In the genomic region with DNA sequence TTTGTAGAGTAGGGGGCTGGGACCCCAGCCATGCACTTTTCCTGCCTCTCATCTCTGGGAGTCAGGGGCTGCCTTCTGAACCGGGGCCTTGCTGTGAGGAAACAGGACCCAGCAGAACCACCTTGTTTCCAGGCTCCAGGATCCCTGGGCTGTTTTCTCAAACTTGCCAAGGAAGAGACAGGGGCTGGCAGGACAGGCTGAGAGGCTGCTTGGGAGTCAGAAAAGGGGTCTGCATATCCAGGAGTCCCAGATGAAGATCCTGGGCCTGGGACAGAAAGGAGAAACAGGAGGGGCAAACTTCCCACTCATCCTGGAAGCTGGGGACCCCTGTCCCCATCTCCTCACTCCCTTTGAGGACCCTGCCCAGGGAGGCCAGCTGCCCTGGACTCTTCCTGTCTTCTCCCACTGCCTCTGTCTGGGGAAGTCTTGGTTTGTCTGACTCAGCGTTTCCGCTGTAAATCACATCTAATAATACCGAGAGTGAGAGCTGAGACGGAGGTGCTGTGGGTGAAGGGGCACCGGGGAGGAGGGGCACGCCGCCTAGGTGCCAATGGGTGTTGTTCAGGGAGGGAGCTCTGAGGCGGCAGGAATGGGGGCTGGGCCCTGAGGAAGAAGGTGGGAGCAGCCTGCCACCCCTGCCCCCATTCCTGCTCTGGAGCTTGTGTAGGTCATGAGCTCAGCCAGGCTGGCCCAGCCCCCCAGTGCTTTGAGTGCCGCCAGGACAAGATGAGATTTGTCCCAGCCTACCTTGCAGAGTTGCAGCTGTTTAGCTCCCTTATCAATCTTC, we compare ENCODE assay signal across 8 cellular contexts. TPM values are rescaled to one million over a fixed set of nuclear protein-coding genes. Genes with fewer than 3 reads are reported as not detected.
DNase-seq lines count a peak whose midpoint lies in the region; ATAC-seq, FAIRE-seq and TF ChIP-seq lines count a peak whose summit lies in the region.

No MANE protein-coding gene starts in this region.

- no peaks in the 10 kb centered on the region for H3K27me3 Mint-ChIP-seq in stimulated activated naive CD8-positive, alpha-beta T cell treated with anti-CD3 and anti-CD28 coated beads, Interleukin-15, amount 100 ng/mL, for 72 hours

- no TSS peak for BruUV-seq in K562 (replicated peaks; lab: Mats Ljungman, UMichigan)

- H4K8ac ChIP-seq in mesendoderm (ENCODE audit: low read depth, low read length): no peak overlapping the region

- no peak for TF ChIP-seq RAD21 in SK-N-SH (IDR thresholded peaks at IDR 0.05; ENCODE audit: low read length)
- no peak for TF ChIP-seq RAD21 in K562 (CRISPR knock-in tag; conservative IDR thresholded peaks at IDR 0.05 in 1 of 2, IDR thresholded peaks at IDR 0.05 in 1 of 2)

- H4K5ac ChIP-seq in mesendoderm (ENCODE audit: low read length): no peak overlapping the region

- ATAC-seq in GM18858 (IDR thresholded peaks at IDR 0.05; ENCODE audit: unreplicated experiment) (peak; percentile 34), HG02973 (IDR thresholded peaks at IDR 0.05; ENCODE audit: unreplicated experiment) (peak; percentile 44), K562 (no peak)
- peak; percentile 64 for ATAC-seq in stimulated activated naive CD8-positive, alpha-beta T cell treated with anti-CD3 and anti-CD28 coated beads, Interleukin-15, amount 100 ng/mL, for 72 hours

- TF ChIP-seq CTCF in SK-N-SH (IDR thresholded peaks at IDR 0.05) (no peak), K562 (IDR thresholded peaks at IDR 0.05 in 2 of 3, conservative IDR thresholded peaks at IDR 0.05 in 1 of 3; ENCODE audit: insufficient read depth in 2 of 3, low read depth in 1 of 3, low read length in 3 of 3) (no peak), kidney (IDR thresholded peaks at IDR 0.05; ENCODE audit: borderline replicate concordance, extremely low read depth, insufficient read depth) (no peak), prostate gland (IDR thresholded peaks at IDR 0.05) (no peak)

- H3K27me3 ChIP-seq in SK-N-SH (ENCODE audit: insufficient read depth): no peaks in the 10 kb centered on the region
- no peaks in the 10 kb centered on the region for H3K27me3 ChIP-seq in K562 (ENCODE audit: control insufficient read depth in 2 of 2, insufficient read depth in 2 of 2, low read length in 2 of 2)
- H3K27me3 ChIP-seq in mesendoderm (ENCODE audit: insufficient read depth, low read length, poor library complexity): no peaks in the 10 kb centered on the region
- no peaks in the 10 kb centered on the region for H3K27me3 ChIP-seq in prostate gland (replicated peaks; ENCODE audit: insufficient read depth)

- no peaks in the 10 kb centered on the region for H3K9me3 Mint-ChIP-seq in stimulated activated naive CD8-positive, alpha-beta T cell treated with anti-CD3 and anti-CD28 coated beads, Interleukin-15, amount 100 ng/mL, for 72 hours

- POLR2A ChIA-PET in SK-N-SH (lab: Yijun Ruan, JAX): interaction anchor here (0.7 to 1.0 kb wide), 2 partner anchors 29 to 41 kb away, joined by 3 to 4 read pairs; a partner anchor contains a TSS
- POLR2A ChIA-PET in K562 (lab: Yijun Ruan, JAX): interaction anchor here (0.6 to 4.0 kb wide), 17 partner anchors 7 to 1087 kb away, joined by 3 to 43 read pairs (median 4); a partner anchor contains a TSS

- H2BK120ac ChIP-seq in mesendoderm (ENCODE audit: low read depth, low read length): peak overlapping the region; percentile 8

- H3K4me3 ChIP-seq in SK-N-SH (ENCODE audit: low read depth in 2 of 2, low read length in 1 of 2): 0 out of 4 replicates have a peak overlapping the region, but pooled peaks of 1 of the 2 experiments have one; percentile 30
- H3K4me3 ChIP-seq in K562: no peak overlapping the region
- no peak overlapping the region for H3K4me3 ChIP-seq in mesendoderm (ENCODE audit: low read length)
- no peak overlapping the region for H3K4me3 ChIP-seq in kidney (ENCODE audit: low read length in 2 of 2)
- no peak overlapping the region for H3K4me3 ChIP-seq in prostate gland

- in situ Hi-C loops in K562 (cut with MboI): loop anchor here (25.0 kb wide), 1 partner anchor 557 kb away; no protein-coding TSS in a partner anchor

- H3K36me3 ChIP-seq in SK-N-SH (replicated peaks in 1 of 2; ENCODE audit: control insufficient read depth in 1 of 2, insufficient read depth in 2 of 2, low read length in 1 of 2) (peaks cover 5 to 11% of the 10 kb centered on the region in 2 experiments), K562 (ENCODE audit: control insufficient read depth, insufficient read depth, low read length) (peaks cover 28% of the 10 kb centered on the region), mesendoderm (ENCODE audit: control insufficient read depth, insufficient read depth, low read length) (peaks cover 6% of the 10 kb centered on the region), kidney (ENCODE audit: control insufficient read depth in 1 of 2, insufficient read depth in 2 of 2, low read length in 2 of 2) (peaks cover 7 to 9% of the 10 kb centered on the region in 2 donors), prostate gland (peaks cover 0 to 6% of the 10 kb centered on the region in 2 donors)

- H3K4me3 Mint-ChIP-seq in stimulated activated naive CD8-positive, alpha-beta T cell treated with anti-CD3 and anti-CD28 coated beads, Interleukin-15, amount 100 ng/mL, for 72 hours: peak overlapping the region; percentile 74 to 75

- H3K79me1 ChIP-seq in mesendoderm (ENCODE audit: low read length): no peaks in the 10 kb centered on the region

- peak overlapping the region; percentile 82 for H3K4me2 ChIP-seq in SK-N-SH
- no peak overlapping the region for H3K4me2 ChIP-seq in K562 (ENCODE audit: insufficient read depth, low read length)
- peak overlapping the region; percentile 16 for H3K4me2 ChIP-seq in mesendoderm (ENCODE audit: low read length)

- no peak overlapping the region for H2BK15ac ChIP-seq in mesendoderm (replicated peaks; ENCODE audit: low read depth)

- peak overlapping the region; percentile 8 for H3K4ac ChIP-seq in mesendoderm (ENCODE audit: low read depth, low read length)

- peak overlapping the region; percentile 95 for H3K23ac ChIP-seq in mesendoderm (ENCODE audit: low read length)

- H3K9ac ChIP-seq in SK-N-SH (peak overlapping the region; percentile 37; the same call in 1 of the 2 replicates), K562 (ENCODE audit: insufficient read depth in 1 of 2, low read depth in 2 of 2, low read length in 2 of 2) (peak overlapping the region in 1 of 2 experiments; percentile 0; a peak in 2 of 4 replicates), mesendoderm (ENCODE audit: low read length) (peak overlapping the region; percentile 49), kidney (ENCODE audit: low read length in 2 of 2) (no peak overlapping the region)

- TF ChIP-seq POLR2A in K562 (conservative IDR thresholded peaks at IDR 0.05): no peak
- no peak for TF ChIP-seq POLR2A in prostate gland (IDR thresholded peaks at IDR 0.05)

- 0 out of 4 replicates have a peak, but pooled peaks of 1 of the 2 experiments have one; percentile 7 for TF ChIP-seq EP300 in SK-N-SH (IDR thresholded peaks at IDR 0.05; ENCODE audit: borderline replicate concordance in 1 of 2, low read depth in 1 of 2, low read length in 1 of 2)
- TF ChIP-seq EP300 in K562 (IDR thresholded peaks at IDR 0.05; ENCODE audit: low read length): no peak

- intact Hi-C loops in K562 (cut with micrococcal nuclease) (loop anchor here (10.0 kb wide), 1 partner anchor 475 kb away; no protein-coding TSS in a partner anchor), kidney (cut with DNase I) (loop anchor here (10.0 kb wide), 1 partner anchor 805 kb away; no protein-coding TSS in a partner anchor), prostate gland (cut with DNase I) (loop anchor here (10.0 kb wide), 1 partner anchor 805 kb away; no protein-coding TSS in a partner anchor)

- H4K20me1 ChIP-seq in SK-N-SH (ENCODE audit: insufficient read depth) (no peaks in the 10 kb centered on the region), K562 (replicated peaks; ENCODE audit: control insufficient read depth, insufficient read depth, low read length) (peaks cover 21% of the 10 kb centered on the region)

- peak overlapping the region; percentile 85 for H3K56ac ChIP-seq in mesendoderm (ENCODE audit: low read length)

- peak overlapping the region; percentile 85 for H2BK5ac ChIP-seq in mesendoderm (ENCODE audit: low read length)

- peak overlapping the region; percentile 33 for H2AFZ ChIP-seq in SK-N-SH (ENCODE audit: low read depth)
- H2AFZ ChIP-seq in K562 (ENCODE audit: low read depth, low read length): no peak overlapping the region

- CTCF ChIA-PET in SK-N-SH (lab: Yijun Ruan, JAX): interaction anchor here (0.7 to 6.6 kb wide), 18 partner anchors 8 to 807 kb away, joined by 3 to 52 read pairs (median 4); a partner anchor contains a TSS
- CTCF ChIA-PET in K562 (lab: Yijun Ruan, JAX; ENCODE audit: low intra/inter-chr PET ratio): no interaction called here

- H3K4me1 Mint-ChIP-seq in stimulated activated naive CD8-positive, alpha-beta T cell treated with anti-CD3 and anti-CD28 coated beads, Interleukin-15, amount 100 ng/mL, for 72 hours: peaks cover 66% of the 10 kb centered on the region

- peak; percentile 70 for FAIRE-seq in K562 (lab: Jason Lieb, UNC)
- FAIRE-seq in kidney (lab: Jason Lieb, UNC): no peak

- peak overlapping the region; percentile 46 for H2AK5ac ChIP-seq in mesendoderm (ENCODE audit: low read length)

- H3K9me1 ChIP-seq in K562 (ENCODE audit: control insufficient read depth, insufficient read depth, low read length): no peaks in the 10 kb centered on the region

- DNase-seq in SK-N-SH (peak; percentile 62), K562 (ENCODE audit: extremely low read depth in 1 of 4, low spot score in 3 of 4) (peak in 2 of 4 experiments; percentile 39 to 44), mesendoderm (peak; percentile 88), kidney (no peak), prostate gland (ENCODE audit: low spot score) (no peak)
- DNase-seq in stimulated activated naive CD8-positive, alpha-beta T cell treated with anti-CD3 and anti-CD28 coated beads, Interleukin-15, amount 100 ng/mL, for 72 hours: peak; percentile 61 to 83

- peaks cover 12% of the 10 kb centered on the region for H3F3A ChIP-seq in SK-N-SH (replicated peaks; ENCODE audit: insufficient read depth)

- H3K9me2 ChIP-seq in SK-N-SH: no peaks in the 10 kb centered on the region

- H3K9me3 ChIP-seq in SK-N-SH (no peaks in the 10 kb centered on the region), K562 (replicated peaks; ENCODE audit: control insufficient read depth, insufficient read depth, low read depth, low read length) (no peaks in the 10 kb centered on the region), kidney (ENCODE audit: control insufficient read depth in 1 of 2, low read length in 2 of 2) (no peaks in the 10 kb centered on the region), prostate gland (no peaks in the 10 kb centered on the region)

- peak overlapping the region; percentile 41 to 79 for H3K27ac ChIP-seq in SK-N-SH (ENCODE audit: low read depth in 2 of 2, low read length in 1 of 2)
- H3K27ac ChIP-seq in K562 (ENCODE audit: extremely low read depth, low read depth, low read length): no peak overlapping the region
- peak overlapping the region; percentile 46 for H3K27ac ChIP-seq in mesendoderm (ENCODE audit: low read depth, low read length)
- H3K27ac ChIP-seq in kidney (ENCODE audit: low read depth in 2 of 2, low read length in 2 of 2): peak overlapping the region in 1 of 2 donors; percentile 11
- no peak overlapping the region for H3K27ac ChIP-seq in prostate gland

- peak overlapping the region; percentile 54 for H3K18ac ChIP-seq in mesendoderm (ENCODE audit: low read length)

- H3K79me2 ChIP-seq in SK-N-SH (ENCODE audit: insufficient read depth) (no peaks in the 10 kb centered on the region), K562 (ENCODE audit: control insufficient read depth, insufficient read depth, low read length) (no peaks in the 10 kb centered on the region), mesendoderm (ENCODE audit: control insufficient read depth, insufficient read depth, low read length) (no peaks in the 10 kb centered on the region)

- 28% methylated on average over 6 of the region's 10 CpGs for WGBS in SK-N-SH (ENCODE audit: low lambda C conversion rate)
- 13% methylated on average over 7 of the region's 10 CpGs for WGBS in K562 (ENCODE audit: insufficient coverage, low coverage, missing lambda C conversion rate)
- WGBS in mesendoderm (ENCODE audit: extremely low coverage, insufficient coverage, low lambda C conversion rate): no CpG with 5 or more reads among the region's 10 CpGs
- 11% methylated on average over 10 of the region's 10 CpGs for WGBS in prostate gland

- H3K4me1 ChIP-seq in SK-N-SH (ENCODE audit: control insufficient read depth in 1 of 2, insufficient read depth in 2 of 2, low read depth in 1 of 2, low read length in 1 of 2): peaks cover 31 to 34% of the 10 kb centered on the region in 2 experiments; a peak in 3 of 4 replicates
- H3K4me1 ChIP-seq in K562 (replicated peaks in 1 of 2; ENCODE audit: control insufficient read depth in 2 of 2, insufficient read depth in 2 of 2, low read length in 2 of 2): peaks cover 10 to 37% of the 10 kb centered on the region in 2 experiments; a peak in 4 of 5 replicates
- peaks cover 16% of the 10 kb centered on the region for H3K4me1 ChIP-seq in mesendoderm (ENCODE audit: control insufficient read depth, low read depth, low read length)
- H3K4me1 ChIP-seq in kidney (ENCODE audit: control insufficient read depth in 1 of 2, insufficient read depth in 1 of 2, low read depth in 1 of 2, low read length in 2 of 2): peaks cover 5 to 24% of the 10 kb centered on the region in 2 donors
- no peaks in the 10 kb centered on the region for H3K4me1 ChIP-seq in prostate gland (replicated peaks)

- peak overlapping the region; percentile 85 to 90 for H3K27ac Mint-ChIP-seq in stimulated activated naive CD8-positive, alpha-beta T cell treated with anti-CD3 and anti-CD28 coated beads, Interleukin-15, amount 100 ng/mL, for 72 hours

RNA-seq across cellular contexts. Expression of a gene that starts 16.7 kb away (rescaled TPM):
- not detected in 2 replicates for polyA plus RNA-seq in SK-N-SH (2012; rRNA removed)
- not detected in 2 replicates for polyA plus RNA-seq in SK-N-SH (2012; cell fraction: cytosol; rRNA removed)
- not detected in 2 replicates for polyA plus RNA-seq in SK-N-SH (2012; cell fraction: nucleus; rRNA removed)
- total RNA-seq in K562 (2011; cell fraction: chromatin; rRNA removed; ENCODE audit: low replicate concordance): not detected in 2 replicates
- 0.13 TPM in 1 of 2 replicates, not detected in the other for total RNA-seq in K562 (2011; cell fraction: nucleolus; rRNA removed)
- total RNA-seq in K562 (2011; cell fraction: nucleoplasm; rRNA removed): not detected in 2 replicates
- total RNA-seq in K562 (2014; rRNA removed): 0.08 and 0.09 TPM in 2 replicates
- not detected in 2 replicates for total RNA-seq in K562 (2014; rRNA removed; fragmentation: Illumina TruSeq; extraction: Trizol)
- total RNA-seq in K562 (2015; rRNA removed; fragmentation: Illumina TruSeq; extraction: Trizol): not detected in 2 replicates
- total RNA-seq in K562 (2021): not detected in 2 replicates
- 0.05 TPM in 1 of 2 replicates, not detected in the other for polyA plus RNA-seq in K562 (2011; rRNA removed)
- polyA plus RNA-seq in K562 (2011; cell fraction: cytosol; rRNA removed): not detected in 2 replicates
- polyA plus RNA-seq in K562 (2011; cell fraction: nucleus; rRNA removed): 0.06 and 0.15 TPM in 2 replicates
- polyA plus RNA-seq in K562 (2012): not detected in 2 replicates
- polyA plus RNA-seq in K562 (2014; fragmentation: Illumina TruSeq; extraction: Trizol): not detected in 2 replicates
- polyA plus RNA-seq in K562 (2014; fragmentation: Nextera tagmentation; extraction: Ambion mirVana): not detected
- not detected in 2 replicates for polyA plus RNA-seq in K562 (2014; rRNA removed)
- polyA minus RNA-seq in K562 (2011; rRNA and poly(A)+ RNA removed): not detected in 2 replicates
- not detected in 2 replicates for polyA minus RNA-seq in K562 (2011; cell fraction: cytosol; rRNA and poly(A)+ RNA removed)
- polyA minus RNA-seq in K562 (2011; cell fraction: nucleus; rRNA and poly(A)+ RNA removed): 0.13 and 0.33 TPM in 2 replicates
- 1.2 TPM for polyA plus RNA-seq in mesendoderm (2013, experiment 1 of 2)
- 1.3 TPM for polyA plus RNA-seq in mesendoderm (2013, experiment 2 of 2)
- not detected for total RNA-seq in kidney
- not detected for polyA plus RNA-seq in kidney (ENCODE audit: insufficient read depth, low read depth, low replicate concordance)
- 1 to 10 TPM in 1 of 2 donors, under 1 TPM in 1; 0.09 to 3.4 TPM for total RNA-seq in prostate gland

RNA-seq across cellular contexts. Expression of a gene that starts 17.4 kb away (rescaled TPM):
- polyA plus RNA-seq in SK-N-SH (2012; rRNA removed) (26.8 and 27.3 TPM in 2 replicates), K562 (2011; rRNA removed) (67.6 and 91.1 TPM in 2 replicates), K562 (2014; fragmentation: Illumina TruSeq; extraction: Trizol) (329 and 378 TPM in 2 replicates), K562 (2014; fragmentation: Nextera tagmentation; extraction: Ambion mirVana) (100 to 1,000 TPM; 269 to 303 TPM), K562 (2014; rRNA removed) (167 and 253 TPM in 2 replicates), kidney (ENCODE audit: insufficient read depth, low read depth, low replicate concordance) (24.2 TPM)
- 38.0 and 45.1 TPM in 2 replicates for polyA plus RNA-seq in SK-N-SH (2012; cell fraction: cytosol; rRNA removed)
- polyA plus RNA-seq in SK-N-SH (2012; cell fraction: nucleus; rRNA removed): 12.3 and 17.0 TPM in 2 replicates
- total RNA-seq in K562 (2011; cell fraction: chromatin; rRNA removed; ENCODE audit: low replicate concordance): 67.0 and 115 TPM in 2 replicates
- 37.6 and 49.2 TPM in 2 replicates for total RNA-seq in K562 (2011; cell fraction: nucleolus; rRNA removed)
- 97.2 and 146 TPM in 2 replicates for total RNA-seq in K562 (2011; cell fraction: nucleoplasm; rRNA removed)
- total RNA-seq in K562 (2014; rRNA removed) (125 and 137 TPM in 2 replicates), K562 (2014; rRNA removed; fragmentation: Illumina TruSeq; extraction: Trizol) (215 and 251 TPM in 2 replicates), K562 (2015; rRNA removed; fragmentation: Illumina TruSeq; extraction: Trizol) (214 and 221 TPM in 2 replicates), K562 (2021) (124 and 129 TPM in 2 replicates), kidney (26.2 TPM), prostate gland (10 to 100 TPM; 26.9 to 36.5 TPM)
- 22.4 and 42.7 TPM in 2 replicates for polyA plus RNA-seq in K562 (2011; cell fraction: cytosol; rRNA removed)
- polyA plus RNA-seq in K562 (2011; cell fraction: nucleus; rRNA removed): 18.0 and 28.1 TPM in 2 replicates
- polyA plus RNA-seq in K562 (2012): 76.5 and 96.7 TPM in 2 replicates
- 46.0 and 51.0 TPM in 2 replicates for polyA minus RNA-seq in K562 (2011; rRNA and poly(A)+ RNA removed)
- 25.8 and 26.4 TPM in 2 replicates for polyA minus RNA-seq in K562 (2011; cell fraction: cytosol; rRNA and poly(A)+ RNA removed)
- 17.6 and 38.0 TPM in 2 replicates for polyA minus RNA-seq in K562 (2011; cell fraction: nucleus; rRNA and poly(A)+ RNA removed)
- 93.2 TPM for polyA plus RNA-seq in mesendoderm (2013, experiment 1 of 2)
- polyA plus RNA-seq in mesendoderm (2013, experiment 2 of 2): 90.6 TPM

RNA-seq across cellular contexts. Expression of a gene that starts 24.6 kb away (rescaled TPM):
- polyA plus RNA-seq in SK-N-SH (2012; rRNA removed) (4.2 and 6.8 TPM in 2 replicates), K562 (2011; rRNA removed) (14.8 and 18.9 TPM in 2 replicates), K562 (2014; fragmentation: Illumina TruSeq; extraction: Trizol) (117 and 145 TPM in 2 replicates), K562 (2014; fragmentation: Nextera tagmentation; extraction: Ambion mirVana) (1 to 10 TPM; 6.1 to 8.0 TPM), K562 (2014; rRNA removed) (56.7 and 61.4 TPM in 2 replicates), kidney (ENCODE audit: insufficient read depth, low read depth, low replicate concordance) (8.2 TPM)
- 4.1 and 7.3 TPM in 2 replicates for polyA plus RNA-seq in SK-N-SH (2012; cell fraction: cytosol; rRNA removed)
- 13.5 and 14.1 TPM in 2 replicates for polyA plus RNA-seq in SK-N-SH (2012; cell fraction: nucleus; rRNA removed)
- 89.8 and 202 TPM in 2 replicates for total RNA-seq in K562 (2011; cell fraction: chromatin; rRNA removed; ENCODE audit: low replicate concordance)
- 99.7 and 116 TPM in 2 replicates for total RNA-seq in K562 (2011; cell fraction: nucleolus; rRNA removed)
- 98.0 and 139 TPM in 2 replicates for total RNA-seq in K562 (2011; cell fraction: nucleoplasm; rRNA removed)
- total RNA-seq in K562 (2014; rRNA removed) (55.7 and 80.3 TPM in 2 replicates), K562 (2014; rRNA removed; fragmentation: Illumina TruSeq; extraction: Trizol) (22.6 and 27.7 TPM in 2 replicates), K562 (2015; rRNA removed; fragmentation: Illumina TruSeq; extraction: Trizol) (34.1 and 35.1 TPM in 2 replicates), K562 (2021) (123 and 144 TPM in 2 replicates), kidney (19.6 TPM), prostate gland (10 to 100 TPM; 14.2 to 40.6 TPM)
- 31.0 and 53.9 TPM in 2 replicates for polyA plus RNA-seq in K562 (2011; cell fraction: cytosol; rRNA removed)
- 58.4 and 84.8 TPM in 2 replicates for polyA plus RNA-seq in K562 (2011; cell fraction: nucleus; rRNA removed)
- polyA plus RNA-seq in K562 (2012): 76.0 and 140 TPM in 2 replicates
- 26.4 and 29.9 TPM in 2 replicates for polyA minus RNA-seq in K562 (2011; rRNA and poly(A)+ RNA removed)
- polyA minus RNA-seq in K562 (2011; cell fraction: cytosol; rRNA and poly(A)+ RNA removed): 46.4 and 60.9 TPM in 2 replicates
- polyA minus RNA-seq in K562 (2011; cell fraction: nucleus; rRNA and poly(A)+ RNA removed): 41.9 and 46.1 TPM in 2 replicates
- polyA plus RNA-seq in mesendoderm (2013, experiment 1 of 2): 100 TPM
- 101 TPM for polyA plus RNA-seq in mesendoderm (2013, experiment 2 of 2)

RNA-seq across cellular contexts. Expression of a gene that starts 40.1 kb away (rescaled TPM):
- polyA plus RNA-seq in SK-N-SH (2012; rRNA removed): 35.3 and 41.5 TPM in 2 replicates
- 46.3 and 54.9 TPM in 2 replicates for polyA plus RNA-seq in SK-N-SH (2012; cell fraction: cytosol; rRNA removed)
- polyA plus RNA-seq in SK-N-SH (2012; cell fraction: nucleus; rRNA removed): 23.1 and 44.0 TPM in 2 replicates
- 120 and 207 TPM in 2 replicates for total RNA-seq in K562 (2011; cell fraction: chromatin; rRNA removed; ENCODE audit: low replicate concordance)
- total RNA-seq in K562 (2011; cell fraction: nucleolus; rRNA removed): 64.9 and 65.3 TPM in 2 replicates
- total RNA-seq in K562 (2011; cell fraction: nucleoplasm; rRNA removed): 96.5 and 110 TPM in 2 replicates
- total RNA-seq in K562 (2014; rRNA removed): 237 and 305 TPM in 2 replicates
- total RNA-seq in K562 (2014; rRNA removed; fragmentation: Illumina TruSeq; extraction: Trizol): 303 and 319 TPM in 2 replicates
- 348 and 384 TPM in 2 replicates for total RNA-seq in K562 (2015; rRNA removed; fragmentation: Illumina TruSeq; extraction: Trizol)
- total RNA-seq in K562 (2021): 177 and 184 TPM in 2 replicates
- polyA plus RNA-seq in K562 (2011; rRNA removed): 131 and 193 TPM in 2 replicates
- polyA plus RNA-seq in K562 (2011; cell fraction: cytosol; rRNA removed): 44.6 and 75.3 TPM in 2 replicates
- polyA plus RNA-seq in K562 (2011; cell fraction: nucleus; rRNA removed): 44.8 and 71.7 TPM in 2 replicates
- 105 and 258 TPM in 2 replicates for polyA plus RNA-seq in K562 (2012)
- polyA plus RNA-seq in K562 (2014; fragmentation: Illumina TruSeq; extraction: Trizol): 305 and 350 TPM in 2 replicates
- 100 to 1,000 TPM; 197 to 467 TPM for polyA plus RNA-seq in K562 (2014; fragmentation: Nextera tagmentation; extraction: Ambion mirVana)
- polyA plus RNA-seq in K562 (2014; rRNA removed): 237 and 245 TPM in 2 replicates
- polyA minus RNA-seq in K562 (2011; rRNA and poly(A)+ RNA removed): 201 and 210 TPM in 2 replicates
- polyA minus RNA-seq in K562 (2011; cell fraction: cytosol; rRNA and poly(A)+ RNA removed): 101 and 121 TPM in 2 replicates
- polyA minus RNA-seq in K562 (2011; cell fraction: nucleus; rRNA and poly(A)+ RNA removed): 39.4 and 86.4 TPM in 2 replicates
- polyA plus RNA-seq in mesendoderm (2013, experiment 1 of 2): 104 TPM
- polyA plus RNA-seq in mesendoderm (2013, experiment 2 of 2): 104 TPM
- total RNA-seq in kidney: 50.7 TPM
- polyA plus RNA-seq in kidney (ENCODE audit: insufficient read depth, low read depth, low replicate concordance): 28.7 TPM
- 10 to 100 TPM; 55.8 to 68.0 TPM for total RNA-seq in prostate gland

Comparison
In these comparisons a context has a peak if more than half of its experiments do, and no peak if none do; other contexts are left out.
1. DNase-seq: peak in SK-N-SH (single experiment), mesendoderm (single experiment) and stimulated activated naive CD8-positive, alpha-beta T cell treated with anti-CD3 and anti-CD28 coated beads, Interleukin-15, amount 100 ng/mL, for 72 hours (2 of 2); none in kidney (single experiment) and prostate gland (single experiment).
2. H3K27ac ChIP-seq: peak in SK-N-SH (2 of 2) and mesendoderm (single experiment); none in K562 (single experiment) and prostate gland (0 of 2).
3. H3K9ac ChIP-seq: peak in SK-N-SH (single experiment) and mesendoderm (single experiment); none in kidney (0 of 2).